ENCODE assay signal across 24 cellular contexts in the genomic region with DNA sequence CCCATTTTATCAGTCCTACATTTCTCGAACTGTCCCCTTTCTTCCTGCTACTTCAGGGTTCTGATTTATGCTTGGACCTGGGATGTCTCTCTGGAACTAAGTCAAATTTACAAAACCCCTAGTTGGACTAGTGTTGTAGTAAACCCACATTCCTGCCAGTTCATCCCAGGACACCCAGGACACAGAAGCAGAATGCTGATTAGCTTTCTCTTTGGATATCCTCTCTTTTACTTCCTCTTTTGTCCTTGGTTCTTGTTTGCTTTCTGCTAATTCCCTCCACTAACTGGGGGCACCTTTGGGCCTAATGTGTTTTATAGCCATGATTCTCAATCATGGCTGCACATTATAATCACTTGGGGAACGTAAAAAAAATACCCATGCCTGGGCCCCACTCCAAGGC. TPM values are rescaled to one million over a fixed set of nuclear protein-coding genes. Genes with fewer than 3 reads are reported as not detected.
"Had no signal": no experiment of that assay in that cellular context is flagged by ENCODE, and none has a peak within 500 bp of the region (broad histone marks: within the 10 kb centered on the region; RNA-seq: fewer than 3 reads in every experiment).

No MANE protein-coding gene starts in this region.

- H3K27me3 ChIP-seq: neural progenitor cell, right lobe of liver, tibial nerve, upper lobe of left lung had no signal

- H3K27ac ChIP-seq: dorsolateral prefrontal cortex, neural progenitor cell, parathyroid adenoma, right lobe of liver, thoracic aorta, tibial nerve, upper lobe of left lung had no signal

- H3K4me1 Mint-ChIP-seq: naive thymus-derived CD4-positive, alpha-beta T cell; nephron; neural progenitor cell; stimulated activated naive B cell treated with anti-CD40 and anti-IgM and Interleukin-4, amounts not matched to agents 10 μg/mL and 1 μg/mL and 100 μg/mL, for 72 hours had no signal

- H3K36me3 ChIP-seq: neural progenitor cell, right lobe of liver, thoracic aorta, tibial nerve, upper lobe of left lung had no signal

- H3K4me2 ChIP-seq: neural progenitor cell had no signal

- DNase-seq: dorsolateral prefrontal cortex; effector CD4-positive, alpha-beta T cell; head of caudate nucleus; mesenchymal stem cell; midbrain; naive thymus-derived CD4-positive, alpha-beta T cell; right lobe of liver; small intestine; stimulated activated CD4-positive, alpha-beta T cell treated with anti-CD3 and anti-CD28 coated beads, Interleukin-15, amount 100 ng/mL, for 24 hours; stimulated activated CD4-positive, alpha-beta T cell treated with anti-CD3 and anti-CD28 coated beads, Interleukin-2, amount 100 ng/mL, for 48 hours; stimulated activated naive B cell treated with anti-CD40 and anti-IgM and Interleukin-4, amounts not matched to agents 10 μg/mL and 1 μg/mL and 100 μg/mL, for 72 hours; upper lobe of left lung had no signal

- H3K36me3 Mint-ChIP-seq: naive thymus-derived CD4-positive, alpha-beta T cell; neural progenitor cell; stimulated activated naive B cell treated with anti-CD40 and anti-IgM and Interleukin-4, amounts not matched to agents 10 μg/mL and 1 μg/mL and 100 μg/mL, for 72 hours had no signal

- H3K9me3 ChIP-seq: right lobe of liver, thoracic aorta, tibial nerve, upper lobe of left lung had no signal

- H3K4me3 Mint-ChIP-seq: naive thymus-derived CD4-positive, alpha-beta T cell; nephron; neural progenitor cell; stimulated activated naive B cell treated with anti-CD40 and anti-IgM and Interleukin-4, amounts not matched to agents 10 μg/mL and 1 μg/mL and 100 μg/mL, for 72 hours; stimulated activated naive CD8-positive, alpha-beta T cell treated with anti-CD3 and anti-CD28 coated beads, Interleukin-15, Interleukin-2, amounts not matched to agents 100 ng/mL and 50 ng/mL, for 24 hours had no signal

- H3K4me1 ChIP-seq: neural progenitor cell, parathyroid adenoma, right lobe of liver, tibial nerve, upper lobe of left lung had no signal

- ATAC-seq: left lobe of liver; naive thymus-derived CD4-positive, alpha-beta T cell; right lobe of liver; stimulated activated naive B cell treated with anti-CD40 and anti-IgM and Interleukin-4, amounts not matched to agents 10 μg/mL and 1 μg/mL and 100 μg/mL, for 72 hours had no signal

- H3K9me3 Mint-ChIP-seq: naive thymus-derived CD4-positive, alpha-beta T cell; nephron; neural progenitor cell; stimulated activated naive B cell treated with anti-CD40 and anti-IgM and Interleukin-4, amounts not matched to agents 10 μg/mL and 1 μg/mL and 100 μg/mL, for 72 hours; stimulated activated naive CD8-positive, alpha-beta T cell treated with anti-CD3 and anti-CD28 coated beads, Interleukin-15, Interleukin-2, amounts not matched to agents 100 ng/mL and 50 ng/mL, for 24 hours had no signal

- H3K27ac Mint-ChIP-seq: naive thymus-derived CD4-positive, alpha-beta T cell; nephron; neural progenitor cell; progenitor cell of endocrine pancreas; stimulated activated naive B cell treated with anti-CD40 and anti-IgM and Interleukin-4, amounts not matched to agents 10 μg/mL and 1 μg/mL and 100 μg/mL, for 72 hours; stimulated activated naive CD8-positive, alpha-beta T cell treated with anti-CD3 and anti-CD28 coated beads, Interleukin-15, Interleukin-2, amounts not matched to agents 100 ng/mL and 50 ng/mL, for 24 hours had no signal

- H3K4me3 ChIP-seq: dorsolateral prefrontal cortex, lung, neural progenitor cell, right lobe of liver, thoracic aorta, tibial nerve, upper lobe of left lung had no signal

- FAIRE-seq: frontal cortex, keratinocyte, small intestine, urothelium cell line had no signal

- H3K27me3 Mint-ChIP-seq: progenitor cell of endocrine pancreas; stimulated activated naive CD8-positive, alpha-beta T cell treated with anti-CD3 and anti-CD28 coated beads, Interleukin-15, Interleukin-2, amounts not matched to agents 100 ng/mL and 50 ng/mL, for 24 hours had no signal

RNA-seq across cellular contexts. Expression of gene LANCL3, which starts 42.4 kb away (rescaled TPM):
- polyA plus RNA-seq: naive thymus-derived CD4-positive, alpha-beta T cell had no signal
